ENCODE assay signal across 1 cellular context in the genomic region with DNA sequence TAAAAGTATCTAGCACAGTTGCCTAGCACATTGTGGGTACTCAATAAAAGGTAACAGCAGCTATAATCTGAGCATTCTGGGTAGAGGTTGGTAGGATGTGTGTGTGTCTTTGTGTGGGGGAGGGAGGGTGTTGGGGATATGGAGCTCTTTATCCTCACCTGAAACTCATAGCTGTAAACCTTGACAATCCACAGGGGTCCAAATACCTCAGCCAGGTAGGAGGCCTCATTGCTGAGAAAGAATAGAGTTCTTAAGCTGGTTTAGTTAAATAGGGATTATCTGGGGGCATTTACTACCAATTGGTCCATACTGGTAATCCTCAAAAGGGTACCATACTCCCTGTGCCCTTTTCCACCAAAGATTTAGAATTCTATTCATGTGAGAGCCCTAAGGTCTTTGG.
TF ChIP-seq lines count a peak whose summit lies in the region.

No MANE protein-coding gene starts in this region.

TF ChIP-seq in IMR-90, 13 proteins besides CTCF, POLR2A, EP300 and RAD21:
- TF ChIP-seq FOS (IDR thresholded peaks at IDR 0.05; ENCODE audit: low read depth, low read length) (no peak), RFX5 (IDR thresholded peaks at IDR 0.05; ENCODE audit: low read depth, low read length) (no peak), MAFK (IDR thresholded peaks at IDR 0.05; ENCODE audit: low read depth, low read length) (no peak), NFE2L2 (IDR thresholded peaks at IDR 0.05; ENCODE audit: low read depth, low read length) (no peak), RCOR1 (IDR thresholded peaks at IDR 0.05; ENCODE audit: insufficient replicate concordance, low read length) (no peak), MAZ (IDR thresholded peaks at IDR 0.05; ENCODE audit: borderline replicate concordance, low read depth, low read length) (no peak), CEBPB (IDR thresholded peaks at IDR 0.05; ENCODE audit: low read depth, low read length) (no peak), CHD1 (IDR thresholded peaks at IDR 0.05; ENCODE audit: low read depth, low read length) (no peak), MXI1 (IDR thresholded peaks at IDR 0.05; ENCODE audit: borderline replicate concordance, low read depth, low read length) (no peak)
- TF ChIP-seq, protein P1, sequence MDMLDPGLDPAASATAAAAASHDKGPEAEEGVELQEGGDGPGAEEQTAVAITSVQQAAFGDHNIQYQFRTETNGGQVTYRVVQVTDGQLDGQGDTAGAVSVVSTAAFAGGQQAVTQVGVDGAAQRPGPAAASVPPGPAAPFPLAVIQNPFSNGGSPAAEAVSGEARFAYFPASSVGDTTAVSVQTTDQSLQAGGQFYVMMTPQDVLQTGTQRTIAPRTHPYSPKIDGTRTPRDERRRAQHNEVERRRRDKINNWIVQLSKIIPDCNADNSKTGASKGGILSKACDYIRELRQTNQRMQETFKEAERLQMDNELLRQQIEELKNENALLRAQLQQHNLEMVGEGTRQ (IDR thresholded peaks at IDR 0.05; ENCODE audit: low read depth, low read length): no peak
- TF ChIP-seq, protein P2, sequence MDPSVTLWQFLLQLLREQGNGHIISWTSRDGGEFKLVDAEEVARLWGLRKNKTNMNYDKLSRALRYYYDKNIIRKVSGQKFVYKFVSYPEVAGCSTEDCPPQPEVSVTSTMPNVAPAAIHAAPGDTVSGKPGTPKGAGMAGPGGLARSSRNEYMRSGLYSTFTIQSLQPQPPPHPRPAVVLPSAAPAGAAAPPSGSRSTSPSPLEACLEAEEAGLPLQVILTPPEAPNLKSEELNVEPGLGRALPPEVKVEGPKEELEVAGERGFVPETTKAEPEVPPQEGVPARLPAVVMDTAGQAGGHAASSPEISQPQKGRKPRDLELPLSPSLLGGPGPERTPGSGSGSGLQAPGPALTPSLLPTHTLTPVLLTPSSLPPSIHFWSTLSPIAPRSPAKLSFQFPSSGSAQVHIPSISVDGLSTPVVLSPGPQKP (IDR thresholded peaks at IDR 0.05; ENCODE audit: borderline replicate concordance, low read depth, low read length): no peak
